In genomic region chr2:152717242-152718046, GRCh38 we compare ENCODE assay signal across 8 cellular contexts. TPM values are rescaled to one million over a fixed set of nuclear protein-coding genes. Genes with fewer than 3 reads are reported as not detected.
DNase-seq lines count a peak whose midpoint lies in the region; ATAC-seq lines count a peak whose summit lies in the region.

TSS of gene PRPF40A (minus strand) at chr2:152717461. CDS start at chr2:152717439, 22 bp downstream.

- no peaks in the 10 kb centered on the region for H3K9me3 ChIP-seq in CD8-positive, alpha-beta memory T cell (ENCODE audit: low read length)

- H3K27me3 Mint-ChIP-seq in CD8-positive, alpha-beta memory T cell = peaks cover 0 to 3% of the 10 kb centered on the region in 2 donors

- H3K4me1 Mint-ChIP-seq in CD8-positive, alpha-beta memory T cell = peaks cover 65 to 83% (median 82%) of the 10 kb centered on the region in 3 donors

- H3K9me3 Mint-ChIP-seq in CD8-positive, alpha-beta memory T cell = no peaks in the 10 kb centered on the region

- peak; percentile 98 to 99 (median 99) for DNase-seq in CD8-positive, alpha-beta memory T cell
- DNase-seq in HS-5 (ENCODE audit: low read depth) = peak; percentile 89
- peak; percentile 97 for DNase-seq in NK-92 treated with Interleukin-12 subunit alpha and Interleukin-12 subunit beta, amount 100 ng/mL, for 24 hours (lab: John Stamatoyannopoulos, UW)
- peak; percentile 99 for DNase-seq in activated CD8-positive, alpha-beta memory T cell treated with anti-CD3 and anti-CD28 coated beads for 24 hours
- peak; percentile 98 for DNase-seq in effector CD8-positive, alpha-beta T cell (lab: John Stamatoyannopoulos, UW)
- DNase-seq in lung microvascular endothelial cell (ENCODE audit: low read depth in 2 of 2) = peak; percentile 99
- DNase-seq in stimulated activated CD4-positive, alpha-beta T cell treated with anti-CD3 and anti-CD28 coated beads, TNF-alpha, amount 100 ng/mL, for 48 hours (ENCODE audit: low read depth in 3 of 3) = peak; percentile 96 to 98 (median 97)

- ATAC-seq in GM19468 (IDR thresholded peaks at IDR 0.05; ENCODE audit: extremely low read depth, unreplicated experiment) = peak; percentile 82

- H3K4me1 ChIP-seq in CD8-positive, alpha-beta memory T cell (ENCODE audit: insufficient read depth, low read length) = peaks cover 31% of the 10 kb centered on the region

- H3K27ac ChIP-seq in CD8-positive, alpha-beta memory T cell (ENCODE audit: low read depth, low read length) = peak within 1 kb of the TSS; percentile 97

- H3K27me3 ChIP-seq in CD8-positive, alpha-beta memory T cell (ENCODE audit: insufficient read depth, low read length, poor library complexity, severe bottlenecking) = no peaks in the 10 kb centered on the region

- H3K36me3 ChIP-seq in CD8-positive, alpha-beta memory T cell (ENCODE audit: insufficient read depth, low read length) = peaks cover 10% of the 10 kb centered on the region

- H3K4me3 Mint-ChIP-seq in CD8-positive, alpha-beta memory T cell = peak within 1 kb of the TSS; percentile 97 to 100 (median 99)

- peaks cover 0 to 54% (median 4%) of the 10 kb centered on the region in 3 donors for H3K36me3 Mint-ChIP-seq in CD8-positive, alpha-beta memory T cell

- CTCF ChIA-PET in CD8-positive, alpha-beta memory T cell (lab: Charles Lee) = interaction anchor here (0.9 to 1.6 kb wide), 4 partner anchors 10 to 82 kb away, joined by 3 to 4 read pairs (median 4); no protein-coding TSS in a partner anchor

- POLR2A ChIA-PET in CD8-positive, alpha-beta memory T cell (lab: Charles Lee) = interaction anchor here (0.6 to 1.2 kb wide), 8 partner anchors 9 to 926 kb away, joined by 3 to 7 read pairs (median 4); partner anchors contain the start of gene STAM2

- H3K27ac Mint-ChIP-seq in CD8-positive, alpha-beta memory T cell = peak within 1 kb of the TSS; percentile 97 to 100 (median 99)

- H3K4me3 ChIP-seq in CD8-positive, alpha-beta memory T cell (ENCODE audit: low read length) = peak within 1 kb of the TSS; percentile 96

RNA-seq across cellular contexts. Expression of gene PRPF40A, which starts in this region (rescaled TPM):
- total RNA-seq in CD8-positive, alpha-beta memory T cell = 100 to 1,000 TPM; 138 to 146 TPM
- 136 TPM for polyA plus RNA-seq in CD8-positive, alpha-beta memory T cell
- 69.4 and 79.8 TPM in 2 replicates for total RNA-seq in lung microvascular endothelial cell

Comparison
In these comparisons a context has a peak if more than half of its experiments do, and no peak if none do; other contexts are left out.
1. Peak in every context shown above with its lines: DNase-seq, ATAC-seq, H3K4me3 ChIP-seq and H3K27ac ChIP-seq.